1 cellular context compared by ENCODE assay signal in genomic region chr3:8848696-8849131, GRCh38.
TF ChIP-seq lines count a peak whose summit lies in the region.

No MANE protein-coding gene starts in this region.

TF ChIP-seq in SK-N-SH, 30 proteins besides CTCF, POLR2A, EP300 and RAD21:
- peak; percentile 28; the same call in 1 of the 2 replicates for TF ChIP-seq USF2 (IDR thresholded peaks at IDR 0.05; ENCODE audit: borderline replicate concordance, low read depth, low read length)
- TF ChIP-seq RXRA (IDR thresholded peaks at IDR 0.05; ENCODE audit: borderline replicate concordance, low read depth): no peak
- peak; percentile 80 for TF ChIP-seq MAX (IDR thresholded peaks at IDR 0.05; ENCODE audit: low read depth)
- TF ChIP-seq PBX3 (IDR thresholded peaks at IDR 0.05): 0 out of 2 replicates have a peak, but pooled peaks have one; percentile 2
- TF ChIP-seq NFIC (IDR thresholded peaks at IDR 0.05; ENCODE audit: borderline replicate concordance): peak; percentile 72
- TF ChIP-seq USF1 (IDR thresholded peaks at IDR 0.05; ENCODE audit: borderline replicate concordance, low read depth): peak; percentile 89
- TF ChIP-seq GABPA (IDR thresholded peaks at IDR 0.05; ENCODE audit: low read depth): no peak
- peak; percentile 31 for TF ChIP-seq JUND (IDR thresholded peaks at IDR 0.05)
- peak; percentile 29; the same call in 1 of the 2 replicates for TF ChIP-seq TCF12 (IDR thresholded peaks at IDR 0.05)
TF ChIP-seq in SK-N-SH: peak in this region for 7.
